ENCODE assay signal across 10 cellular contexts in the genomic region with DNA sequence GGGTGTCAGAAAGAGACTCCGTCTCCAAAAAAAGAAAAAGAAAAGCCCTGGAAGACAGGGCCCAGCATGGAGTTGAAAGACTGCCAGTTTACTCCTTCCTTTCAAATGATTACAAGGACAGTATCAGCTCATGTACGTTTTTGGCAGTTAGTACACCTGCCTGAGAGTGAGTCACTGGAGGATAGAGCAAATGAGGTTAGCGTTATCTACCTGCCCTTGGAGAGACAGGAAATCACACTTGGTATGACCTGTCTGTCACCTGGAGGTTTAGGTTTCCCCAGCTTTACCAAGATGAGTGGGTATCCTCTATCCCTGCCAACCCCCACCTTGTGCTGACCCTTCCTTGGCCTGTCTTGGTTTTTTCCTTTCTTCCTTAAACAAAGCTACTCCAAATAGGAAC.
DNase-seq lines count a peak whose midpoint lies in the region; ATAC-seq and TF ChIP-seq lines count a peak whose summit lies in the region.
"Had no signal": no experiment of that assay in that cellular context is flagged by ENCODE, and none has a peak within 500 bp of the region (broad histone marks: within the 10 kb centered on the region; RNA-seq: fewer than 3 reads in every experiment).

No MANE protein-coding gene starts in this region.

- H3K27me3 Mint-ChIP-seq in activated naive CD8-positive, alpha-beta T cell treated with anti-CD3 and anti-CD28 coated beads, Interleukin-2, amount 50 U/mL, for 24 hours = no peaks in the 10 kb centered on the region

- H3K36me3 ChIP-seq in right lobe of liver (peaks cover 0 to 7% (median 0%) of the 10 kb centered on the region in 4 donors), uterus (no peaks in the 10 kb centered on the region)

- intact Hi-C loops in Right ventricle myocardium superior (cut with DNase I) (no loop called here), cardiac septum (cut with DNase I) (loop anchor here (2.0 kb wide), 1 partner anchor 14 kb away; no protein-coding TSS in a partner anchor), right lobe of liver (cut with DNase I) (no loop called here), uterus (cut with DNase I; ENCODE audit: low total_unique reads) (no loop called here)

- H3K27ac ChIP-seq in right lobe of liver (peak overlapping the region; percentile 41 to 63 (median 61)), uterus (peak overlapping the region; percentile 23 to 79)

- H3K4me3 ChIP-seq in right lobe of liver (no peak overlapping the region), uterus (no peak overlapping the region)
- H3K4me3 ChIP-seq: testis had no signal

- H3K9me3 ChIP-seq in right lobe of liver (no peaks in the 10 kb centered on the region), uterus (no peaks in the 10 kb centered on the region)
- H3K9me3 ChIP-seq: testis had no signal

- H3K4me3 Mint-ChIP-seq in activated naive CD8-positive, alpha-beta T cell treated with anti-CD3 and anti-CD28 coated beads, Interleukin-2, amount 50 U/mL, for 24 hours = no peak overlapping the region

- H3K4me1 ChIP-seq in right lobe of liver (peaks cover 0 to 73% (median 26%) of the 10 kb centered on the region in 4 donors), uterus (peaks cover 26 to 30% of the 10 kb centered on the region in 2 donors)

- H3K27ac Mint-ChIP-seq in activated naive CD8-positive, alpha-beta T cell treated with anti-CD3 and anti-CD28 coated beads, Interleukin-2, amount 50 U/mL, for 24 hours = no peak overlapping the region

- H3K27me3 ChIP-seq in right lobe of liver (no peaks in the 10 kb centered on the region), uterus (no peaks in the 10 kb centered on the region)
- H3K27me3 ChIP-seq: testis had no signal

- TF ChIP-seq CTCF in right lobe of liver (IDR thresholded peaks at IDR 0.05) = no peak
- TF ChIP-seq CTCF in uterus (IDR thresholded peaks at IDR 0.05) = no peak

- peaks cover 76% of the 10 kb centered on the region for H3K4me1 Mint-ChIP-seq in activated naive CD8-positive, alpha-beta T cell treated with anti-CD3 and anti-CD28 coated beads, Interleukin-2, amount 50 U/mL, for 24 hours

- H3K36me3 Mint-ChIP-seq in activated naive CD8-positive, alpha-beta T cell treated with anti-CD3 and anti-CD28 coated beads, Interleukin-2, amount 50 U/mL, for 24 hours (ENCODE audit: low read depth) = peaks cover 20% of the 10 kb centered on the region

- DNase-seq in Right ventricle myocardium superior = no peak
- no peak for DNase-seq in cardiac septum (ENCODE audit: low spot score)
- DNase-seq in activated naive CD8-positive, alpha-beta T cell treated with anti-CD3 and anti-CD28 coated beads, Interleukin-2, amount 50 U/mL, for 24 hours = no peak
- no peak for DNase-seq in right lobe of liver
- no peak for DNase-seq in uterus
- DNase-seq in H4 (ENCODE audit: low spot score) = no peak
- DNase-seq: islet precursor cell, testis had no signal

- ATAC-seq in Right ventricle myocardium superior (ENCODE audit: poor library complexity) (peak; percentile 28), right lobe of liver (peak; percentile 67 to 79 (median 72)), GM19467 (IDR thresholded peaks at IDR 0.05; ENCODE audit: unreplicated experiment) (no peak), HG03175 (IDR thresholded peaks at IDR 0.05; ENCODE audit: unreplicated experiment) (no peak)
- peak; percentile 50 for ATAC-seq in activated naive CD8-positive, alpha-beta T cell treated with anti-CD3 and anti-CD28 coated beads, Interleukin-2, amount 50 U/mL, for 24 hours

- H3K9me3 Mint-ChIP-seq in activated naive CD8-positive, alpha-beta T cell treated with anti-CD3 and anti-CD28 coated beads, Interleukin-2, amount 50 U/mL, for 24 hours = no peaks in the 10 kb centered on the region

- no peak for TF ChIP-seq POLR2A in right lobe of liver (IDR thresholded peaks at IDR 0.05)
- no peak for TF ChIP-seq POLR2A in uterus (IDR thresholded peaks at IDR 0.05)

- WGBS in right lobe of liver (ENCODE audit: insufficient coverage, low coverage, low lambda C conversion rate, missing lambda C conversion rate) = 20% methylated on average over 2 of the region's 3 CpGs

Comparison
In these comparisons a context has a peak if more than half of its experiments do, and no peak if none do; other contexts are left out.
1. ATAC-seq: peak in Right ventricle myocardium superior (single experiment), activated naive CD8-positive, alpha-beta T cell treated with anti-CD3 and anti-CD28 coated beads, Interleukin-2, amount 50 U/mL, for 24 hours (single experiment) and right lobe of liver (4 of 4); none in GM19467 (single experiment) and HG03175 (single experiment).